In the genomic region with DNA sequence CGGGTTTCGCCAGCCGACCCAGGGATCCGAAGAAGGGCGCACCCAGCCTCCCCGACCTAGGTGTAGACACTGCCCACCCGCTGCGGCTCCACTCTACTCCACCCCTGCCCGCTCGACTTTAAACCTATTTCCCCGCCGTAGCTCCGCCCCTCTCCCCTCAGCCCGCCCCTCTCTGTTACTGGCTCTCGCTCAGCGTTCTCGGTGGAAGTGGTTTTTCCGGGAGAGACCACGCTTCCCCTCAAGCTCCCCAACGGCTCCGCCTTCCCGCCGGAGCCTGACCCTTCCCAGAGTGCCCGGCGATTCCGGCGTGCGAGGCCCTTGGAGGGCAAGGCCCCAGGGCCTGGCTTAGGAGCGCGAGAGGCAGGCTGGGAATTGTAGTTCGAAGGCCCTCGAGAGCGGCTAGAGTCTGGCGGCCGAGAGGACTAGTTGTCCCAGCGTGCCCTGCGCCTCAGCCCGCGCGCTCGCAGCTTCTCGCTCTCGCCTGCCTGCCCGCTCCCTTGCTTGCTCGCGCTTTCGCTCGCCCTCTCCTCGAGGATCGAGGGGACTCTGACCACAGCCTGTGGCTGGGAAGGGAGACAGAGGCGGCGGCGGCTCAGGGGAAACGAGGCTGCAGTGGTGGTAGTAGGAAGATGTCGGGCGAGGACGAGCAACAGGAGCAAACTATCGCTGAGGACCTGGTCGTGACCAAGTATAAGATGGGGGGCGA, we compare ENCODE assay signal across 1 cellular context.
TF ChIP-seq lines count a peak whose summit lies in the region.

Gene PA2G4, plus strand, starts transcription at position 451 of the 706 bp plus-strand sequence. Its CDS starts 179 bp downstream, at position 630.

TF ChIP-seq in HepG2, 621 proteins besides CTCF, POLR2A, EP300 and RAD21 (continued from another document and continues in another):
- TF ChIP-seq, protein P1, sequence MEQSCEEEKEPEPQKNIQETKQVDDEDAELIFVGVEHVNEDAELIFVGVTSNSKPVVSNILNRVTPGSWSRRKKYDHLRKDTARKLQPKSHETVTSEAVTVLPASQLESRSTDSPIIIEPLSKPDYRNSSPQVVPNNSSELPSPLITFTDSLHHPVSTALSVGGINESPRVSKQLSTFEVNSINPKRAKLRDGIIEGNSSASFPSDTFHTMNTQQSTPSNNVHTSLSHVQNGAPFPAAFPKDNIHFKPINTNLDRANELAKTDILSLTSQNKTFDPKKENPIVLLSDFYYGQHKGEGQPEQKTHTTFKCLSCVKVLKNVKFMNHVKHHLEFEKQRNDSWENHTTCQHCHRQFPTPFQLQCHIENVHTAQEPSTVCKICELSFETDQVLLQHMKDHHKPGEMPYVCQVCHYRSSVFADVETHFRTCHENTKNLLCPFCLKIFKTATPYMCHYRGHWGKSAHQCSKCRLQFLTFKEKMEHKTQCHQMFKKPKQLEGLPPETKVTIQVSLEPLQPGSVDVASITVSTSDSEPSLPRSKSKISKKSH (CRISPR knock-in tag; IDR thresholded peaks at IDR 0.05; ENCODE audit: borderline replicate concordance): peak; percentile 94
- peak; percentile 91 for TF ChIP-seq SALL2 (CRISPR knock-in tag; IDR thresholded peaks at IDR 0.05)
- TF ChIP-seq ZBTB8A (CRISPR knock-in tag; IDR thresholded peaks at IDR 0.05; ENCODE audit: borderline replicate concordance, low read depth): peak; percentile 37; the same call in 1 of the 2 replicates
- TF ChIP-seq, protein P2, sequence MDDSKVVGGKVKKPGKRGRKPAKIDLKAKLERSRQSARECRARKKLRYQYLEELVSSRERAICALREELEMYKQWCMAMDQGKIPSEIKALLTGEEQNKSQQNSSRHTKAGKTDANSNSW (CRISPR knock-in tag; IDR thresholded peaks at IDR 0.05; ENCODE audit: borderline replicate concordance): 0 out of 2 replicates have a peak, but pooled peaks have one; percentile 67
- TF ChIP-seq ZNF180 (CRISPR knock-in tag; IDR thresholded peaks at IDR 0.05; ENCODE audit: borderline replicate concordance, low read depth): peak; percentile 18; the same call in 1 of the 2 replicates
- TF ChIP-seq ZNF274 (CRISPR knock-in tag; IDR thresholded peaks at IDR 0.05): peak; percentile 96
- TF ChIP-seq REL (CRISPR knock-in tag; conservative IDR thresholded peaks at IDR 0.05): peak; percentile 86; the same call in 1 of the 2 replicates
- TF ChIP-seq DDIT3 (CRISPR knock-in tag; IDR thresholded peaks at IDR 0.05): no peak
- TF ChIP-seq NKX3-1 (CRISPR knock-in tag; IDR thresholded peaks at IDR 0.05): no peak; the same call in 1 of the 2 replicates
- TF ChIP-seq ZNF614 (CRISPR knock-in tag; IDR thresholded peaks at IDR 0.05; ENCODE audit: borderline replicate concordance): peak; percentile 51; the same call in 1 of the 2 replicates
- no peak for TF ChIP-seq ZNF639 (CRISPR knock-in tag; conservative IDR thresholded peaks at IDR 0.05)
- TF ChIP-seq KDM5B (CRISPR knock-in tag; IDR thresholded peaks at IDR 0.05; ENCODE audit: borderline replicate concordance): peak; percentile 86
- no peak for TF ChIP-seq CENPX (CRISPR knock-in tag; IDR thresholded peaks at IDR 0.05)
- no peak for TF ChIP-seq RFX3 (CRISPR knock-in tag; IDR thresholded peaks at IDR 0.05)
- no peak; the same call in 1 of the 2 replicates for TF ChIP-seq GLI4 (CRISPR knock-in tag; IDR thresholded peaks at IDR 0.05; ENCODE audit: borderline replicate concordance)
- TF ChIP-seq CBX2 (IDR thresholded peaks at IDR 0.05; ENCODE audit: low read depth, low read length): no peak
- TF ChIP-seq CBX2 (CRISPR knock-in tag; IDR thresholded peaks at IDR 0.05; ENCODE audit: low read depth): 0 out of 2 replicates have a peak, but pooled peaks have one; percentile 58
- TF ChIP-seq NPAS2 (CRISPR knock-in tag; IDR thresholded peaks at IDR 0.05; ENCODE audit: borderline replicate concordance): no peak
- no peak for TF ChIP-seq RELA (CRISPR knock-in tag; IDR thresholded peaks at IDR 0.05)
- TF ChIP-seq ZKSCAN8 (CRISPR knock-in tag; IDR thresholded peaks at IDR 0.05; ENCODE audit: borderline replicate concordance): no peak
- no peak for TF ChIP-seq SNRNP70 (IDR thresholded peaks at IDR 0.05; ENCODE audit: low read depth, low read length)
- peak; percentile 91 for TF ChIP-seq ZNF709 (CRISPR knock-in tag; IDR thresholded peaks at IDR 0.05)
- TF ChIP-seq ZNF430 (CRISPR knock-in tag; IDR thresholded peaks at IDR 0.05): peak; percentile 69
- peak; percentile 96 for TF ChIP-seq IRF2 (CRISPR knock-in tag; IDR thresholded peaks at IDR 0.05)
- TF ChIP-seq ZNF17 (CRISPR knock-in tag; IDR thresholded peaks at IDR 0.05): 0 out of 2 replicates have a peak, but pooled peaks have one; percentile 46
- no peak; the same call in 1 of the 2 replicates for TF ChIP-seq GATA4 (IDR thresholded peaks at IDR 0.05; ENCODE audit: borderline replicate concordance, low read depth)
- no peak for TF ChIP-seq RFX1 (IDR thresholded peaks at IDR 0.05)
- TF ChIP-seq PATZ1 (CRISPR knock-in tag; IDR thresholded peaks at IDR 0.05): peak; percentile 50; the same call in 1 of the 2 replicates
- peak; percentile 86; the same call in 1 of the 2 replicates for TF ChIP-seq HES4 (CRISPR knock-in tag; IDR thresholded peaks at IDR 0.05; ENCODE audit: borderline replicate concordance)
- TF ChIP-seq, protein P3, sequence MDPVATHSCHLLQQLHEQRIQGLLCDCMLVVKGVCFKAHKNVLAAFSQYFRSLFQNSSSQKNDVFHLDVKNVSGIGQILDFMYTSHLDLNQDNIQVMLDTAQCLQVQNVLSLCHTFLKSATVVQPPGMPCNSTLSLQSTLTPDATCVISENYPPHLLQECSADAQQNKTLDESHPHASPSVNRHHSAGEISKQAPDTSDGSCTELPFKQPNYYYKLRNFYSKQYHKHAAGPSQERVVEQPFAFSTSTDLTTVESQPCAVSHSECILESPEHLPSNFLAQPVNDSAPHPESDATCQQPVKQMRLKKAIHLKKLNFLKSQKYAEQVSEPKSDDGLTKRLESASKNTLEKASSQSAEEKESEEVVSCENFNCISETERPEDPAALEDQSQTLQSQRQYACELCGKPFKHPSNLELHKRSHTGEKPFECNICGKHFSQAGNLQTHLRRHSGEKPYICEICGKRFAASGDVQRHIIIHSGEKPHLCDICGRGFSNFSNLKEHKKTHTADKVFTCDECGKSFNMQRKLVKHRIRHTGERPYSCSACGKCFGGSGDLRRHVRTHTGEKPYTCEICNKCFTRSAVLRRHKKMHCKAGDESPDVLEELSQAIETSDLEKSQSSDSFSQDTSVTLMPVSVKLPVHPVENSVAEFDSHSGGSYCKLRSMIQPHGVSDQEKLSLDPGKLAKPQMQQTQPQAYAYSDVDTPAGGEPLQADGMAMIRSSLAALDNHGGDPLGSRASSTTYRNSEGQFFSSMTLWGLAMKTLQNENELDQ (CRISPR knock-in tag; IDR thresholded peaks at IDR 0.05; ENCODE audit: borderline replicate concordance): 0 out of 2 replicates have a peak, but pooled peaks have one; percentile 12
- TF ChIP-seq ZNF496 (CRISPR knock-in tag; IDR thresholded peaks at IDR 0.05; ENCODE audit: insufficient replicate concordance): no peak
- 0 out of 4 replicates have a peak, but pooled peaks of 1 of the 2 experiments have one; percentile 56 for TF ChIP-seq ATF4 (CRISPR knock-in tag; IDR thresholded peaks at IDR 0.05)
- peak; percentile 76; the same call in 1 of the 2 replicates for TF ChIP-seq ZIK1 (CRISPR knock-in tag; IDR thresholded peaks at IDR 0.05; ENCODE audit: borderline replicate concordance, low read depth)
- peak; percentile 94 for TF ChIP-seq POGK (CRISPR knock-in tag; conservative IDR thresholded peaks at IDR 0.05)
- TF ChIP-seq, protein P4, sequence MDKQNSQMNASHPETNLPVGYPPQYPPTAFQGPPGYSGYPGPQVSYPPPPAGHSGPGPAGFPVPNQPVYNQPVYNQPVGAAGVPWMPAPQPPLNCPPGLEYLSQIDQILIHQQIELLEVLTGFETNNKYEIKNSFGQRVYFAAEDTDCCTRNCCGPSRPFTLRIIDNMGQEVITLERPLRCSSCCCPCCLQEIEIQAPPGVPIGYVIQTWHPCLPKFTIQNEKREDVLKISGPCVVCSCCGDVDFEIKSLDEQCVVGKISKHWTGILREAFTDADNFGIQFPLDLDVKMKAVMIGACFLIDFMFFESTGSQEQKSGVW (CRISPR knock-in tag; IDR thresholded peaks at IDR 0.05; ENCODE audit: borderline replicate concordance): peak; percentile 36; the same call in 1 of the 2 replicates
- no peak for TF ChIP-seq SMARCE1 (IDR thresholded peaks at IDR 0.05; ENCODE audit: borderline replicate concordance)
- no peak for TF ChIP-seq ZNF207 (IDR thresholded peaks at IDR 0.05; ENCODE audit: borderline replicate concordance)
- TF ChIP-seq ZNF451 (CRISPR knock-in tag; IDR thresholded peaks at IDR 0.05): peak; percentile 92
- peak; percentile 46 for TF ChIP-seq FOXP4 (CRISPR knock-in tag; IDR thresholded peaks at IDR 0.05)
- TF ChIP-seq TRIM24 (CRISPR knock-in tag; IDR thresholded peaks at IDR 0.05): no peak
- peak; percentile 91 for TF ChIP-seq ZNF674 (CRISPR knock-in tag; IDR thresholded peaks at IDR 0.05; ENCODE audit: low read depth)
- TF ChIP-seq NR3C1 (CRISPR knock-in tag; IDR thresholded peaks at IDR 0.05): no peak
- no peak; the same call in none of the 2 replicates for TF ChIP-seq SSRP1 (CRISPR knock-in tag; IDR thresholded peaks at IDR 0.05)
- peak; percentile 35; the same call in 1 of the 2 replicates for TF ChIP-seq TP53 (CRISPR knock-in tag; conservative IDR thresholded peaks at IDR 0.05)
- TF ChIP-seq MED13 (CRISPR knock-in tag; IDR thresholded peaks at IDR 0.05): peak; percentile 65
- no peak for TF ChIP-seq GFI1 (CRISPR knock-in tag; IDR thresholded peaks at IDR 0.05; ENCODE audit: borderline replicate concordance)
- peak; percentile 76 for TF ChIP-seq HNRNPK (IDR thresholded peaks at IDR 0.05; ENCODE audit: low read depth, low read length, poor library complexity, severe bottlenecking)
- TF ChIP-seq PHF8 (CRISPR knock-in tag; IDR thresholded peaks at IDR 0.05): peak; percentile 89
- TF ChIP-seq SCMH1 (CRISPR knock-in tag; IDR thresholded peaks at IDR 0.05; ENCODE audit: borderline replicate concordance): no peak
- TF ChIP-seq NFIC (IDR thresholded peaks at IDR 0.05; ENCODE audit: low read length): no peak
- TF ChIP-seq CREB1 (IDR thresholded peaks at IDR 0.05): peak; percentile 37; the same call in 1 of the 2 replicates
- peak; percentile 86 for TF ChIP-seq CREB1 (CRISPR knock-in tag; IDR thresholded peaks at IDR 0.05)
- TF ChIP-seq PAF1 (CRISPR knock-in tag; IDR thresholded peaks at IDR 0.05): no peak; the same call in none of the 2 replicates
- peak; percentile 66; the same call in 1 of the 2 replicates for TF ChIP-seq ZNF343 (CRISPR knock-in tag; IDR thresholded peaks at IDR 0.05)
- no peak for TF ChIP-seq MTA3 (CRISPR knock-in tag; IDR thresholded peaks at IDR 0.05)
